ENCODE assay signal across 21 cellular contexts in the genomic region with DNA sequence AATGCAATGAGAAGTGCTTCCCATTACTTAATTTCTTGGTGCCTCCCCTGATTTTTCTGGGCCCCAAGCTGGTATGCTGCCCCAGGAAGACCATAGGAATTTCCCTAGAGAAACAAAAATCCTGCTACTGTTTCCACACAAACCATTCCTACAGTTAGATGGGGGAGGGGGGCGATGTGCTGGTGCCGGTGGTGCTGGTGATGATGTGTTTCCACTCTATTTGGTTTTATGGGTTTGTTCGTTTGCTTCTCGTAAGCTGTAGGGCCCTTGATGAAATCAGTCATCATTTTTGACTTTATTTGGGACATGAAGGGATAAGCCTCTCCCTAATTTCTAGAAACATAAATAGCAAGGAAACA.
A peak's percentile ranks its signal among the peaks of the same experiment; 100 is the strongest.
DNase-seq lines count a peak whose midpoint lies in the region; ATAC-seq and TF ChIP-seq lines count a peak whose summit lies in the region.
"Had no signal": no experiment of that assay in that cellular context is flagged by ENCODE, and none has a peak within 500 bp of the region (broad histone marks: within the 10 kb centered on the region; RNA-seq: fewer than 3 reads in every experiment).

No MANE protein-coding gene starts in this region.

- DNase-seq in CD14-positive monocyte (ENCODE audit: low spot score) (no peak), HT1080 (ENCODE audit: low read depth) (peak; percentile 38), SHP77 treated with DMSO at 0.1 percent for 48 hours (lab: John Stamatoyannopoulos, UW) (peak; percentile 78), fibroblast of villous mesenchyme (ENCODE audit: low read depth) (peak; percentile 33), foreskin melanocyte (no peak), retina (no peak)
- DNase-seq: activated CD4-positive, alpha-beta T cell treated with anti-CD3 and anti-CD28 coated beads, Interleukin-2, amount 10 ng/mL, durations not matched to agents 24 days and 14 days; activated naive CD8-positive, alpha-beta T cell treated with anti-CD3 and anti-CD28 coated beads for 36 hours; effector memory CD4-positive, alpha-beta T cell; Kasumi-1; NCI-H1105 treated with DMSO at 0.1 percent for 48 hours; NCI-H510A treated with DMSO at 0.1 percent for 48 hours; Right ventricle myocardium superior had no signal

- ATAC-seq in HG03460 (IDR thresholded peaks at IDR 0.05; ENCODE audit: unreplicated experiment): no peak
- ATAC-seq: esophagus mucosa, HCT116 had no signal

- intact Hi-C loops in CD14-positive monocyte (cut with micrococcal nuclease): no loop called here

- peaks cover 3% of the 10 kb centered on the region for H3K4me1 Mint-ChIP-seq in CD14-positive monocyte
- H3K4me1 Mint-ChIP-seq: activated CD4-positive, alpha-beta T cell treated with anti-CD3 and anti-CD28 coated beads, Interleukin-2, amount 10 ng/mL, durations not matched to agents 24 days and 14 days; activated naive CD8-positive, alpha-beta T cell treated with anti-CD3 and anti-CD28 coated beads for 36 hours had no signal

- H3K27ac Mint-ChIP-seq in CD14-positive monocyte: peak overlapping the region in 3 of 7 donors; percentile 10 to 65 (median 20)
- H3K27ac Mint-ChIP-seq: activated CD4-positive, alpha-beta T cell treated with anti-CD3 and anti-CD28 coated beads, Interleukin-2, amount 10 ng/mL, durations not matched to agents 24 days and 14 days; activated naive CD8-positive, alpha-beta T cell treated with anti-CD3 and anti-CD28 coated beads for 36 hours; activated T-helper 2 cell treated with anti-CD3 and anti-CD28 coated beads, Interferon-gamma antibody, Interleukin-2, Interleukin-4, amounts not matched to agents 10 μg/mL and 5 μg/mL and 100 μg/mL, durations not matched to agents 14 hours and 24 hours and 36 hours; T-helper 1 cell treated with Interleukin-12 subunit alpha and Interleukin-12 subunit beta and Interleukin-4 antibody, amounts not matched to agents 30 μg/mL and 1 μg/mL, for 36 hours had no signal

- peak overlapping the region; percentile 18 to 61 for H3K4me3 Mint-ChIP-seq in CD14-positive monocyte
- H3K4me3 Mint-ChIP-seq: activated CD4-positive, alpha-beta T cell treated with anti-CD3 and anti-CD28 coated beads, Interleukin-2, amount 10 ng/mL, durations not matched to agents 24 days and 14 days; activated naive CD8-positive, alpha-beta T cell treated with anti-CD3 and anti-CD28 coated beads for 36 hours; neural crest cell; T-helper 1 cell treated with Interleukin-12 subunit alpha and Interleukin-12 subunit beta and Interleukin-4 antibody, amounts not matched to agents 30 μg/mL and 1 μg/mL, for 36 hours had no signal

- TF ChIP-seq CTCF in CD14-positive monocyte (IDR thresholded peaks at IDR 0.05) (no peak), fibroblast of villous mesenchyme (IDR thresholded peaks at IDR 0.05; ENCODE audit: insufficient read depth, low read depth, low read length) (no peak)

- peaks cover 0 to 1% (median 0%) of the 10 kb centered on the region in 3 donors for H3K27me3 Mint-ChIP-seq in CD14-positive monocyte (ENCODE audit: low read depth in 3 of 3)

- peaks cover 0 to 3% (median 0%) of the 10 kb centered on the region in 7 donors for H3K9me3 Mint-ChIP-seq in CD14-positive monocyte
- H3K9me3 Mint-ChIP-seq: activated CD4-positive, alpha-beta T cell treated with anti-CD3 and anti-CD28 coated beads, Interleukin-2, amount 10 ng/mL, durations not matched to agents 24 days and 14 days; activated naive CD8-positive, alpha-beta T cell treated with anti-CD3 and anti-CD28 coated beads for 36 hours; activated T-helper 2 cell treated with anti-CD3 and anti-CD28 coated beads, Interferon-gamma antibody, Interleukin-2, Interleukin-4, amounts not matched to agents 10 μg/mL and 5 μg/mL and 100 μg/mL, durations not matched to agents 14 hours and 24 hours and 36 hours; neural crest cell; T-helper 1 cell treated with Interleukin-12 subunit alpha and Interleukin-12 subunit beta and Interleukin-4 antibody, amounts not matched to agents 30 μg/mL and 1 μg/mL, for 36 hours had no signal

- no peaks in the 10 kb centered on the region for H3K36me3 Mint-ChIP-seq in CD14-positive monocyte
- H3K36me3 Mint-ChIP-seq: activated naive CD8-positive, alpha-beta T cell treated with anti-CD3 and anti-CD28 coated beads for 36 hours had no signal

- peak overlapping the region; percentile 55 for H3K4me3 ChIP-seq in fibroblast of villous mesenchyme (ENCODE audit: low read depth, low read length)
- H3K4me3 ChIP-seq: lung, prostate gland had no signal

Comparison
In these comparisons a context has a peak if more than half of its experiments do, and no peak if none do; other contexts are left out.
1. DNase-seq: peak in HT1080 (single experiment), SHP77 treated with DMSO at 0.1 percent for 48 hours (single experiment) and fibroblast of villous mesenchyme (single experiment); none in CD14-positive monocyte (single experiment), foreskin melanocyte (single experiment) and retina (single experiment).